In the genomic region with DNA sequence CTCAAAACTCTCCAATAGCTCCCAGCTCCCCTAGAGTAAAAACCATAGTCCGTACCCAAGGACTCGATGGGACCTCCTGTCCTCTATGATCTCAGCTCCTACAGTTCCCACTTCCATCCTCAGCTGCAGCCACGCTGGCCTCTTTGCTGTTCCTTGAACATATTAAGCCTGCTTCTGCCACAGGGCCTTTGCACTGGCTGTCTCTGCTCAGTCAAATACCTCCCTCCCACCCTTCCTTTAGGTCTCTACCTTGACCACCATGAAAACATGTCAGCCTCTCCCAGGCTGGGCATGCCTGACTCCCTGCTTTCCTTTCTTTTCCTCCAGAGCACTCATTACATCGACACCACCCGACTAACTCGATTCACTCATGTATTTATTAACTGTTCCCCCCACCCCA, we compare ENCODE assay signal across 21 cellular contexts.
"Had no signal": no experiment of that assay in that cellular context is flagged by ENCODE, and none has a peak within 500 bp of the region (broad histone marks: within the 10 kb centered on the region; RNA-seq: fewer than 3 reads in every experiment).

No MANE protein-coding gene starts in this region.

- H3K27ac ChIP-seq: cardiac muscle cell, epithelial cell of prostate, lower lobe of right lung, neural progenitor cell, pancreas had no signal

- FAIRE-seq: pancreas had no signal

- H3K9me3 ChIP-seq: lower lobe of right lung, pancreas had no signal

- H3K27me3 ChIP-seq: cardiac muscle cell, neural progenitor cell, pancreas had no signal

- H3K4me3 Mint-ChIP-seq: activated CD4-positive, alpha-beta T cell treated with anti-CD3 and anti-CD28 coated beads, Interleukin-2, amount 10 ng/mL, durations not matched to agents 7 days and 5 days; activated naive CD8-positive, alpha-beta T cell treated with anti-CD3 and anti-CD28 coated beads, Interleukin-2, amount 10 ng/mL, durations not matched to agents 7 days and 5 days; activated T-cell treated with anti-CD3 and anti-CD28 coated beads, Interleukin-2, amount 50 U/mL, for 72 hours; effector memory CD8-positive, alpha-beta T cell; neural progenitor cell; T-helper 2 cell treated with Interferon-gamma antibody and Interleukin-4, amounts not matched to agents 5 μg/mL and 100 μg/mL, for 36 hours had no signal

- H3K9ac ChIP-seq: neural progenitor cell had no signal

- H3K4me1 ChIP-seq: pancreas had no signal

- DNase-seq: activated CD4-positive, alpha-beta T cell treated with anti-CD3 and anti-CD28 coated beads, Interleukin-2, amount 10 ng/mL, durations not matched to agents 7 days and 5 days; activated CD8-positive, alpha-beta memory T cell treated with anti-CD3 and anti-CD28 coated beads, Interleukin-2, amount 50 U/mL, for 48 hours; activated gamma-delta T cell treated with Interleukin-2 at 50 U/mL for 16 hours; activated naive CD8-positive, alpha-beta T cell treated with anti-CD3 and anti-CD28 coated beads, Interleukin-2, amount 10 ng/mL, durations not matched to agents 7 days and 5 days; activated T-cell treated with anti-CD3 and anti-CD28 coated beads, Interleukin-2, amount 50 U/mL, for 72 hours; aorta; effector memory CD8-positive, alpha-beta T cell; foreskin melanocyte; head of caudate nucleus; left colon; lower lobe of right lung; midbrain; pancreas; retina; stimulated activated CD4-positive, alpha-beta T cell treated with anti-CD3 and anti-CD28 coated beads, Interleukin-2, amount 100 ng/mL, for 48 hours; stimulated activated naive CD4-positive, alpha-beta T cell; trophoblast cell had no signal

- H3K4me1 Mint-ChIP-seq: activated CD4-positive, alpha-beta T cell treated with anti-CD3 and anti-CD28 coated beads, Interleukin-2, amount 10 ng/mL, durations not matched to agents 7 days and 5 days had no signal

- H3K27me3 Mint-ChIP-seq: activated CD4-positive, alpha-beta T cell treated with anti-CD3 and anti-CD28 coated beads, Interleukin-2, amount 10 ng/mL, durations not matched to agents 7 days and 5 days; activated naive CD8-positive, alpha-beta T cell treated with anti-CD3 and anti-CD28 coated beads, Interleukin-2, amount 10 ng/mL, durations not matched to agents 7 days and 5 days; effector memory CD8-positive, alpha-beta T cell had no signal

- H3K4me3 ChIP-seq: cardiac muscle cell, lower lobe of right lung, neural progenitor cell, pancreas had no signal

- H3K27ac Mint-ChIP-seq: activated CD4-positive, alpha-beta T cell treated with anti-CD3 and anti-CD28 coated beads, Interleukin-2, amount 10 ng/mL, durations not matched to agents 7 days and 5 days; activated naive CD8-positive, alpha-beta T cell treated with anti-CD3 and anti-CD28 coated beads, Interleukin-2, amount 10 ng/mL, durations not matched to agents 7 days and 5 days; activated T-cell treated with anti-CD3 and anti-CD28 coated beads, Interleukin-2, amount 50 U/mL, for 72 hours; neural progenitor cell; T-helper 2 cell treated with Interferon-gamma antibody and Interleukin-4, amounts not matched to agents 5 μg/mL and 100 μg/mL, for 36 hours had no signal

- H2AFZ ChIP-seq: neural progenitor cell had no signal

- H3K4me2 ChIP-seq: neural progenitor cell had no signal

- ATAC-seq: activated T-cell treated with anti-CD3 and anti-CD28 coated beads, Interleukin-2, amount 50 U/mL, for 72 hours; effector memory CD8-positive, alpha-beta T cell; left colon; lower lobe of right lung; pancreas had no signal

- H3K9me3 Mint-ChIP-seq: activated CD4-positive, alpha-beta T cell treated with anti-CD3 and anti-CD28 coated beads, Interleukin-2, amount 10 ng/mL, durations not matched to agents 7 days and 5 days; activated naive CD8-positive, alpha-beta T cell treated with anti-CD3 and anti-CD28 coated beads, Interleukin-2, amount 10 ng/mL, durations not matched to agents 7 days and 5 days; T-helper 2 cell treated with Interferon-gamma antibody and Interleukin-4, amounts not matched to agents 5 μg/mL and 100 μg/mL, for 36 hours had no signal

- H3K36me3 ChIP-seq: neural progenitor cell had no signal
